In the genomic region with DNA sequence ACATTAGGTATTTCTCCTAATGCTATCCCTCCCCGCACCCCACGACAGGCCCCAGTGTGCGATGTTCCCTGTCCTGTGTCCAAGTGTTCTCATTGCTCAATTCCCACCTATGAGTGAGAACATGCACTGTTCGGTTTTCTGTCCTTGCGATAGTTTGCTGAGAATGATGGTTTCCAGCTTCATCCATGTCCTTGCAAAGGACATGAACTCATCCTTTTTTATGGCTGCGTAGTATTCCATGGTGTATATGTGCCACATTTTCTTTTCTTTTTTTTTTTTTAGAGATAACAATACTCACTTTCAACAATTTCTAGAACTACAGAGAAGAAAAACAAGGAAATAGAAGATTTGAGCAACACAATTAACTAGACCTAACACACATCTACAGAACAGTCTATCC, we compare ENCODE assay signal across 1 cellular context.
TF ChIP-seq lines count a peak whose summit lies in the region.

No MANE protein-coding gene starts in this region.

TF ChIP-seq in HEK293, 187 proteins besides CTCF, POLR2A, EP300 and RAD21:
- peak; percentile 84 for TF ChIP-seq ZNF280D (tag by site-specific recombination; IDR thresholded peaks at IDR 0.05)
- TF ChIP-seq, protein P1, sequence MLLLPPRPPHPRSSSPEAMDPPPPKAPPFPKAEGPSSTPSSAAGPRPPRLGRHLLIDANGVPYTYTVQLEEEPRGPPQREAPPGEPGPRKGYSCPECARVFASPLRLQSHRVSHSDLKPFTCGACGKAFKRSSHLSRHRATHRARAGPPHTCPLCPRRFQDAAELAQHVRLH (tag by site-specific recombination; IDR thresholded peaks at IDR 0.05) = peak; percentile 89
- TF ChIP-seq ZNF146 (tag by site-specific recombination; IDR thresholded peaks at IDR 0.05) = peak; percentile 99
- TF ChIP-seq, protein P2, sequence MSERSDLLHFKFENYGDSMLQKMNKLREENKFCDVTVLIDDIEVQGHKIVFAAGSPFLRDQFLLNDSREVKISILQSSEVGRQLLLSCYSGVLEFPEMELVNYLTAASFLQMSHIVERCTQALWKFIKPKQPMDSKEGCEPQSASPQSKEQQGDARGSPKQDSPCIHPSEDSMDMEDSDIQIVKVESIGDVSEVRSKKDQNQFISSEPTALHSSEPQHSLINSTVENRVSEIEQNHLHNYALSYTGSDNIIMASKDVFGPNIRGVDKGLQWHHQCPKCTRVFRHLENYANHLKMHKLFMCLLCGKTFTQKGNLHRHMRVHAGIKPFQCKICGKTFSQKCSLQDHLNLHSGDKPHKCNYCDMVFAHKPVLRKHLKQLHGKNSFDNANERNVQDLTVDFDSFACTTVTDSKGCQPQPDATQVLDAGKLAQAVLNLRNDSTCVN (tag by site-specific recombination; optimal IDR thresholded peaks at IDR 0.05) = peak; percentile 12
TF ChIP-seq in HEK293: peak in this region for 4; not testable (repeated sequence) for 183.
